Comparison of ENCODE assay signal across 21 cellular contexts in genomic region chr20:48616481-48616880, GRCh38.
DNase-seq lines count a peak whose midpoint lies in the region; ATAC-seq and TF ChIP-seq lines count a peak whose summit lies in the region.
"Had no signal": no experiment of that assay in that cellular context is flagged by ENCODE, and none has a peak within 500 bp of the region (broad histone marks: within the 10 kb centered on the region; RNA-seq: fewer than 3 reads in every experiment).

No MANE protein-coding gene starts in this region.

- no peak overlapping the region for H3K27ac Mint-ChIP-seq in chondrocyte (ENCODE audit: unreplicated experiment)
- H3K27ac Mint-ChIP-seq in WTC11 = no peak overlapping the region

- H3K36me3 ChIP-seq in left ventricle myocardium inferior = no peaks in the 10 kb centered on the region
- H3K36me3 ChIP-seq in osteoblast (ENCODE audit: insufficient read depth, low read length) = no peaks in the 10 kb centered on the region
- H3K36me3 ChIP-seq: SJSA1 had no signal

- no peaks in the 10 kb centered on the region for H3K79me2 ChIP-seq in osteoblast (ENCODE audit: insufficient read depth, low read length)

- H3K27me3 Mint-ChIP-seq in chondrocyte (ENCODE audit: low read depth) (peaks cover 15% of the 10 kb centered on the region), WTC11 (ENCODE audit: low read depth) (no peaks in the 10 kb centered on the region; the same call in 1 of the 2 replicates)

- DNase-seq in cardiac septum (ENCODE audit: low spot score) (peak; percentile 70), left ventricle myocardium inferior (no peak), chondrocyte (ENCODE audit: low spot score) (peak; percentile 71), osteoblast (ENCODE audit: insufficient read length, low spot score, missing footprints) (peak; percentile 65), NCI-H2171 (lab: John Stamatoyannopoulos, UW) (no peak), WTC11 (ENCODE audit: low spot score) (no peak)
- DNase-seq: EL; GF-D8; GOT3; HCEC 1CT; IMR-90; NCI-H1105; NCI-H146; NCI-H2029; NCI-H524; NCI-H774; NK-92 treated with Interleukin-12 subunit alpha and Interleukin-12 subunit beta, amount 100 ng/mL, for 24 hours had no signal

- TF ChIP-seq CTCF in left ventricle myocardium inferior (IDR thresholded peaks at IDR 0.05; ENCODE audit: borderline replicate concordance) = no peak
- no peak for TF ChIP-seq CTCF in chondrocyte (IDR thresholded peaks at IDR 0.05)
- no peak for TF ChIP-seq CTCF in osteoblast (IDR thresholded peaks at IDR 0.05; ENCODE audit: extremely low read depth, low read depth, low read length)
- TF ChIP-seq CTCF in WTC11 (IDR thresholded peaks at IDR 0.05) = no peak

- H3K4me1 Mint-ChIP-seq in chondrocyte (ENCODE audit: low read depth) = peaks cover 24% of the 10 kb centered on the region
- H3K4me1 Mint-ChIP-seq in WTC11 = 0 out of 2 replicates have a peak, but pooled peaks cover 5% of the 10 kb centered on the region

- H3K4me3 ChIP-seq in left ventricle myocardium inferior (no peak overlapping the region), osteoblast (ENCODE audit: insufficient read depth, low read length) (no peak overlapping the region)
- H3K4me3 ChIP-seq: SJSA1 had no signal

- intact Hi-C loops in cardiac septum (cut with DNase I) = no loop called here
- intact Hi-C loops in left ventricle myocardium inferior (cut with micrococcal nuclease) = loop anchor here (10.0 kb wide), 1 partner anchor 832 kb away; the partner anchor contains the start of gene SULF2

- CTCF ChIA-PET in WTC11 (lab: Charles Lee) = no interaction called here

- H3K4me1 ChIP-seq in left ventricle myocardium inferior = peaks cover 20% of the 10 kb centered on the region
- peaks cover 9% of the 10 kb centered on the region for H3K4me1 ChIP-seq in osteoblast (ENCODE audit: insufficient read depth, low read length)

- POLR2A ChIA-PET in WTC11 (lab: Charles Lee) = no interaction called here

- H3K9me3 Mint-ChIP-seq in chondrocyte (ENCODE audit: low read depth) = no peaks in the 10 kb centered on the region
- H3K9me3 Mint-ChIP-seq in WTC11 = no peaks in the 10 kb centered on the region

- H4K20me1 ChIP-seq in osteoblast (ENCODE audit: insufficient read depth, low read length) = no peaks in the 10 kb centered on the region

- H3K9me3 ChIP-seq in left ventricle myocardium inferior (replicated peaks) = no peaks in the 10 kb centered on the region
- no peaks in the 10 kb centered on the region for H3K9me3 ChIP-seq in osteoblast (ENCODE audit: low read depth, low read length)

- H3K27ac ChIP-seq in left ventricle myocardium inferior (replicated peaks) (no peak overlapping the region), osteoblast (ENCODE audit: low read depth, low read length) (no peak overlapping the region)
- H3K27ac ChIP-seq: KMS-11, SJSA1 had no signal

- no peak overlapping the region for H3K4me2 ChIP-seq in osteoblast (ENCODE audit: insufficient read depth, low read length)
- H3K4me2 ChIP-seq: KMS-11 had no signal

- ATAC-seq in HG03095 (IDR thresholded peaks at IDR 0.05; ENCODE audit: unreplicated experiment) = no peak
- no peak for ATAC-seq in WTC11
- ATAC-seq: Panc1 had no signal

- H2AFZ ChIP-seq in osteoblast (ENCODE audit: low read length) = no peak overlapping the region

- H3K4me3 Mint-ChIP-seq in chondrocyte (ENCODE audit: unreplicated experiment) (no peak overlapping the region), WTC11 (no peak overlapping the region)

- H3K27me3 ChIP-seq in left ventricle myocardium inferior (ENCODE audit: low read depth) = peaks cover 6% of the 10 kb centered on the region
- peaks cover 13% of the 10 kb centered on the region for H3K27me3 ChIP-seq in osteoblast (ENCODE audit: insufficient read depth, low read length)

- H3K36me3 Mint-ChIP-seq in chondrocyte (ENCODE audit: low read depth) (no peaks in the 10 kb centered on the region), WTC11 (no peaks in the 10 kb centered on the region)

TF ChIP-seq in WTC11, 78 proteins besides CTCF, POLR2A, EP300 and RAD21:
- TF ChIP-seq STAT6 (CRISPR knock-in tag; conservative IDR thresholded peaks at IDR 0.05; ENCODE audit: low read depth) = no peak
- no peak for TF ChIP-seq FOXP1 (CRISPR knock-in tag; IDR thresholded peaks at IDR 0.05; ENCODE audit: borderline replicate concordance)
- TF ChIP-seq NFYB (CRISPR knock-in tag; conservative IDR thresholded peaks at IDR 0.05; ENCODE audit: low read depth) = no peak
- TF ChIP-seq ZNF121 (CRISPR knock-in tag; IDR thresholded peaks at IDR 0.05) = no peak
- TF ChIP-seq ZNF671 (CRISPR knock-in tag; IDR thresholded peaks at IDR 0.05) = no peak
- TF ChIP-seq IRF2 (CRISPR knock-in tag; IDR thresholded peaks at IDR 0.05; ENCODE audit: borderline replicate concordance, low read depth) = no peak

Comparison
In these comparisons a context has a peak if more than half of its experiments do, and no peak if none do; other contexts are left out.
1. DNase-seq: peak in cardiac septum (single experiment), chondrocyte (single experiment) and osteoblast (single experiment); none in left ventricle myocardium inferior (single experiment), NCI-H2171 (single experiment) and WTC11 (single experiment).